In genomic region chr7:31648288-31648687, GRCh38 we compare ENCODE assay signal across 13 cellular contexts.
DNase-seq lines count a peak whose midpoint lies in the region; ATAC-seq and TF ChIP-seq lines count a peak whose summit lies in the region.
"Had no signal": no experiment of that assay in that cellular context is flagged by ENCODE, and none has a peak within 500 bp of the region (broad histone marks: within the 10 kb centered on the region; RNA-seq: fewer than 3 reads in every experiment).

No MANE protein-coding gene starts in this region.

- intact Hi-C loops in tibial artery (cut with DNase I; ENCODE audit: low total_unique reads), result no loop called here

- no peaks in the 10 kb centered on the region for H3K27me3 ChIP-seq in RWPE2 (ENCODE audit: insufficient read depth, poor library complexity, severe bottlenecking)
- H3K27me3 ChIP-seq in tibial artery, result no peaks in the 10 kb centered on the region
- H3K27me3 ChIP-seq: neutrophil, vagina had no signal

- H3K4me3 ChIP-seq in AG10803 (ENCODE audit: low read length), result no peak overlapping the region
- no peak overlapping the region for H3K4me3 ChIP-seq in RWPE2 (ENCODE audit: severe bottlenecking)
- no peak overlapping the region for H3K4me3 ChIP-seq in tibial artery
- H3K4me3 ChIP-seq in coronary artery, result no peak overlapping the region
- H3K4me3 ChIP-seq: vagina had no signal

- H3K27ac ChIP-seq in RWPE2 (ENCODE audit: poor library complexity, severe bottlenecking) (no peak overlapping the region), tibial artery (no peak overlapping the region), coronary artery (no peak overlapping the region)
- H3K27ac ChIP-seq: neutrophil, vagina had no signal

- peak; percentile 3 for DNase-seq in AG10803 (ENCODE audit: low read depth)
- DNase-seq in RWPE2 (ENCODE audit: low spot score), result no peak
- DNase-seq in kidney tubule cell (ENCODE audit: low spot score), result peak; percentile 12
- no peak for DNase-seq in tibial artery
- DNase-seq in RKO (ENCODE audit: low spot score), result no peak
- no peak for DNase-seq in coronary artery (ENCODE audit: low spot score)
- no peak for DNase-seq in LoVo (ENCODE audit: low spot score)
- DNase-seq: NCI-H2029; stimulated activated CD4-positive, alpha-beta T cell treated with anti-CD3 and anti-CD28 coated beads, Interleukin-4, amount 100 ng/mL, for 24 hours; T-cell had no signal

- no peaks in the 10 kb centered on the region for H3K4me1 ChIP-seq in RWPE2 (ENCODE audit: insufficient read depth, poor library complexity, severe bottlenecking)
- H3K4me1 ChIP-seq in tibial artery, result no peaks in the 10 kb centered on the region
- H3K4me1 ChIP-seq: vagina had no signal

- H3K9me3 ChIP-seq in RWPE2 (ENCODE audit: severe bottlenecking), result no peaks in the 10 kb centered on the region
- no peaks in the 10 kb centered on the region for H3K9me3 ChIP-seq in tibial artery
- H3K9me3 ChIP-seq: neutrophil, vagina had no signal

- no peak for ATAC-seq in RWPE2 (ENCODE audit: low read depth)
- ATAC-seq: T-cell had no signal

- peak; percentile 39; the same call in 1 of the 2 replicates for TF ChIP-seq CTCF in AG10803 (conservative IDR thresholded peaks at IDR 0.05; ENCODE audit: low read length)
- TF ChIP-seq CTCF in GM12872 (IDR thresholded peaks at IDR 0.05; ENCODE audit: insufficient read depth, low read depth, low read length), result 0 out of 3 replicates have a peak, but pooled peaks have one; percentile 7
- peak; percentile 41 for TF ChIP-seq CTCF in RWPE2 (IDR thresholded peaks at IDR 0.05; ENCODE audit: poor library complexity, severe bottlenecking)
- no peak for TF ChIP-seq CTCF in tibial artery (IDR thresholded peaks at IDR 0.05)
- TF ChIP-seq CTCF in coronary artery (IDR thresholded peaks at IDR 0.05), result no peak

- no peaks in the 10 kb centered on the region for H3K36me3 ChIP-seq in RWPE2 (ENCODE audit: low read depth)
- H3K36me3 ChIP-seq in tibial artery, result no peaks in the 10 kb centered on the region
- H3K36me3 ChIP-seq: neutrophil, vagina had no signal

Comparison
In these comparisons a context has a peak if more than half of its experiments do, and no peak if none do; other contexts are left out.
1. DNase-seq: peak in AG10803 (single experiment) and kidney tubule cell (single experiment); none in RWPE2 (single experiment), tibial artery (0 of 2), RKO (single experiment), coronary artery (single experiment) and LoVo (single experiment).
2. CTCF ChIP-seq: peak in AG10803 (single experiment), GM12872 (single experiment) and RWPE2 (single experiment); none in tibial artery (0 of 2) and coronary artery (single experiment).